28 cellular contexts compared by ENCODE assay signal in genomic region chr1:221171768-221172167, GRCh38.
"Had no signal": no experiment of that assay in that cellular context is flagged by ENCODE, and none has a peak within 500 bp of the region (broad histone marks: within the 10 kb centered on the region; RNA-seq: fewer than 3 reads in every experiment).

No MANE protein-coding gene starts in this region.

- DNase-seq: stimulated activated CD4-positive, alpha-beta T cell treated with anti-CD3 and anti-CD28 coated beads, Interleukin-2, amount 100 ng/mL, for 48 hours; stimulated activated CD4-positive, alpha-beta T cell treated with anti-CD3 and anti-CD28 coated beads, Interleukin-4, amount 100 ng/mL, for 1 hour; stimulated activated CD4-positive, alpha-beta T cell treated with anti-CD3 and anti-CD28 coated beads, Interleukin-4, amount 100 ng/mL, for 24 hours; stimulated activated CD4-positive, alpha-beta T cell treated with anti-CD3 and anti-CD28 coated beads, Interleukin-4, amount 100 ng/mL, for 4 hours; stimulated activated CD8-positive, alpha-beta memory T cell treated with anti-CD3 and anti-CD28 coated beads, Interleukin-4, amount 100 ng/mL, for 48 hours; stimulated activated naive B cell treated with anti-CD40 and anti-IgM and Interleukin-4, amounts not matched to agents 10 μg/mL and 1 μg/mL and 100 μg/mL, for 72 hours; stimulated activated naive CD4-positive, alpha-beta T cell; stimulated activated naive CD4-positive, alpha-beta T cell treated with Interleukin-2 at 50 U/mL for 16 hours; stimulated activated naive CD8-positive, alpha-beta T cell treated with anti-CD3 and anti-CD28 coated beads, Interleukin-15, amount 100 ng/mL, for 72 hours; stimulated activated naive CD8-positive, alpha-beta T cell treated with anti-CD3 and anti-CD28 coated beads, Interleukin-15, Interleukin-2, amounts not matched to agents 100 U/mL and 50 U/mL, for 24 hours; stomach; substantia nigra; testis; thyroid gland; tibial artery; transverse colon; trophoblast cell; upper lobe of left lung; upper lobe of right lung; uterus had no signal

- H3K27ac Mint-ChIP-seq: stimulated activated effector memory CD8-positive, alpha-beta T cell treated with anti-CD3 and anti-CD28 coated beads, Interleukin-12 subunit alpha, Interleukin-12 subunit beta, amount 100 ng/mL, for 72 hours; stimulated activated memory B cell treated with anti-CD40 and anti-IgM and Interleukin-4, amounts not matched to agents 10 μg/mL and 1 μg/mL and 100 μg/mL, for 72 hours; stimulated activated naive B cell treated with anti-CD40 and anti-IgM and Interleukin-4, amounts not matched to agents 10 μg/mL and 1 μg/mL and 100 μg/mL, for 72 hours; stimulated activated naive CD8-positive, alpha-beta T cell treated with anti-CD3 and anti-CD28 coated beads, Interleukin-15, amount 100 ng/mL, for 72 hours; stimulated activated naive CD8-positive, alpha-beta T cell treated with anti-CD3 and anti-CD28 coated beads, Interleukin-15, Interleukin-2, amounts not matched to agents 100 ng/mL and 50 ng/mL, for 24 hours; type B pancreatic cell had no signal

- ATAC-seq: stimulated activated effector memory CD8-positive, alpha-beta T cell treated with anti-CD3 and anti-CD28 coated beads, Interleukin-12 subunit alpha, Interleukin-12 subunit beta, amount 100 ng/mL, for 72 hours; stimulated activated memory B cell treated with anti-CD40 and anti-IgM and Interleukin-4, amounts not matched to agents 10 μg/mL and 1 μg/mL and 100 μg/mL, for 72 hours; stimulated activated naive B cell treated with anti-CD40 and anti-IgM and Interleukin-4, amounts not matched to agents 10 μg/mL and 1 μg/mL and 100 μg/mL, for 72 hours; stimulated activated naive CD8-positive, alpha-beta T cell treated with anti-CD3 and anti-CD28 coated beads, Interleukin-15, amount 100 ng/mL, for 72 hours; stimulated activated naive CD8-positive, alpha-beta T cell treated with anti-CD3 and anti-CD28 coated beads, Interleukin-15, Interleukin-2, amounts not matched to agents 100 U/mL and 50 U/mL, for 24 hours; upper lobe of right lung had no signal

- H3K4me3 ChIP-seq: stomach, suprapubic skin, testis, thoracic aorta, thyroid gland, tibial artery, tibial nerve, transverse colon, upper lobe of left lung, upper lobe of right lung, uterus, vagina had no signal

- H3K36me3 ChIP-seq: stomach, suprapubic skin, thoracic aorta, thyroid gland, tibial artery, tibial nerve, transverse colon, upper lobe of left lung, upper lobe of right lung, uterus, vagina had no signal

- H3K36me3 Mint-ChIP-seq: stimulated activated effector memory CD8-positive, alpha-beta T cell treated with anti-CD3 and anti-CD28 coated beads, Interleukin-12 subunit alpha, Interleukin-12 subunit beta, amount 100 ng/mL, for 72 hours; type B pancreatic cell had no signal

- H3K4me1 Mint-ChIP-seq: stimulated activated effector memory CD8-positive, alpha-beta T cell treated with anti-CD3 and anti-CD28 coated beads, Interleukin-12 subunit alpha, Interleukin-12 subunit beta, amount 100 ng/mL, for 72 hours; stimulated activated naive CD8-positive, alpha-beta T cell treated with anti-CD3 and anti-CD28 coated beads, Interleukin-15, amount 100 ng/mL, for 72 hours had no signal

- H3K27ac ChIP-seq: stomach, suprapubic skin, testis, thoracic aorta, thyroid gland, tibial artery, tibial nerve, transverse colon, upper lobe of left lung, upper lobe of right lung, uterus, vagina had no signal

- H3K4me1 ChIP-seq: stomach, suprapubic skin, testis, thyroid gland, tibial artery, tibial nerve, transverse colon, upper lobe of left lung, upper lobe of right lung, uterus, vagina had no signal

- H3K9me3 ChIP-seq: suprapubic skin, testis, thoracic aorta, thyroid gland, tibial artery, transverse colon, upper lobe of left lung, uterus, vagina had no signal

- H3K4me3 Mint-ChIP-seq: stimulated activated effector memory CD8-positive, alpha-beta T cell treated with anti-CD3 and anti-CD28 coated beads, Interleukin-12 subunit alpha, Interleukin-12 subunit beta, amount 100 ng/mL, for 72 hours; stimulated activated memory B cell treated with anti-CD40 and anti-IgM and Interleukin-4, amounts not matched to agents 10 μg/mL and 1 μg/mL and 100 μg/mL, for 72 hours; stimulated activated naive B cell treated with anti-CD40 and anti-IgM and Interleukin-4, amounts not matched to agents 10 μg/mL and 1 μg/mL and 100 μg/mL, for 72 hours; stimulated activated naive CD8-positive, alpha-beta T cell treated with anti-CD3 and anti-CD28 coated beads, Interleukin-15, amount 100 ng/mL, for 72 hours; stimulated activated naive CD8-positive, alpha-beta T cell treated with anti-CD3 and anti-CD28 coated beads, Interleukin-15, Interleukin-2, amounts not matched to agents 100 ng/mL and 50 ng/mL, for 24 hours; type B pancreatic cell had no signal

- H3K27me3 Mint-ChIP-seq: stimulated activated memory B cell treated with anti-CD40 and anti-IgM and Interleukin-4, amounts not matched to agents 10 μg/mL and 1 μg/mL and 100 μg/mL, for 72 hours had no signal

- H3K9me3 Mint-ChIP-seq: stimulated activated naive CD8-positive, alpha-beta T cell treated with anti-CD3 and anti-CD28 coated beads, Interleukin-15, Interleukin-2, amounts not matched to agents 100 ng/mL and 50 ng/mL, for 24 hours; type B pancreatic cell had no signal

- H3K27me3 ChIP-seq: stomach, suprapubic skin, testis, thyroid gland, tibial artery, tibial nerve, transverse colon, upper lobe of left lung, upper lobe of right lung, uterus, vagina had no signal
